1 cellular context compared by ENCODE assay signal in genomic region chr17:42561908-42562844, GRCh38.
TF ChIP-seq lines count a peak whose summit lies in the region.

TSS of gene COASY (plus strand) at chr17:42562148. CDS start at chr17:42562623, 475 bp downstream.

TF ChIP-seq in K562, 482 proteins besides CTCF, POLR2A, EP300 and RAD21 (continued from another document and continues in another):
- TF ChIP-seq KAT7 (CRISPR knock-in tag; IDR thresholded peaks at IDR 0.05; ENCODE audit: borderline replicate concordance) = no peak
- TF ChIP-seq NCOA2 (IDR thresholded peaks at IDR 0.05; ENCODE audit: partially characterized antibody in 2 of 2) = no peak
- TF ChIP-seq TBP (optimal IDR thresholded peaks at IDR 0.05; ENCODE audit: low read depth, low read length) = peak; percentile 65
- no peak for TF ChIP-seq GABPB2 (CRISPR knock-in tag; conservative IDR thresholded peaks at IDR 0.05)
- peak; percentile 61 for TF ChIP-seq RBBP5 (IDR thresholded peaks at IDR 0.05; ENCODE audit: borderline replicate concordance, insufficient read depth, low read length, poor library complexity, severe bottlenecking)
- TF ChIP-seq ETS1 (conservative IDR thresholded peaks at IDR 0.05; ENCODE audit: control insufficient read depth, low read depth, low read length) = peak; percentile 12; the same call in 1 of the 2 replicates
- TF ChIP-seq MBD1 (CRISPR knock-in tag; IDR thresholded peaks at IDR 0.05) = no peak
- no peak for TF ChIP-seq ELK3 (CRISPR knock-in tag; IDR thresholded peaks at IDR 0.05)
- TF ChIP-seq SIN3A (IDR thresholded peaks at IDR 0.05; ENCODE audit: borderline replicate concordance in 2 of 2, control insufficient read depth in 1 of 2, low read depth in 2 of 2, low read length in 2 of 2) = peak; percentile 84 to 93; a peak in 3 of 4 replicates
- no peak for TF ChIP-seq SMAD1 (IDR thresholded peaks at IDR 0.05; ENCODE audit: low read depth, low read length, partially characterized antibody)
- no peak for TF ChIP-seq CEBPG (CRISPR knock-in tag; IDR thresholded peaks at IDR 0.05)
- no peak for TF ChIP-seq CEBPG (tag; conservative IDR thresholded peaks at IDR 0.05 in 1 of 2, IDR thresholded peaks at IDR 0.05 in 1 of 2)
- TF ChIP-seq MXI1 (IDR thresholded peaks at IDR 0.05; ENCODE audit: low read depth, low read length) = peak; percentile 80
- peak; percentile 64 for TF ChIP-seq ZFX (CRISPR knock-in tag; IDR thresholded peaks at IDR 0.05)
- no peak for TF ChIP-seq PML (IDR thresholded peaks at IDR 0.05; ENCODE audit: low read length)
- no peak for TF ChIP-seq CHAMP1 (IDR thresholded peaks at IDR 0.05)
- no peak for TF ChIP-seq TAF7 (tag; IDR thresholded peaks at IDR 0.05)
- peak; percentile 98 for TF ChIP-seq NR2C2 (CRISPR knock-in tag; IDR thresholded peaks at IDR 0.05)
- peak; percentile 100 for TF ChIP-seq NR2C2 (tag; IDR thresholded peaks at IDR 0.05)
- TF ChIP-seq ZBTB12 (CRISPR knock-in tag; IDR thresholded peaks at IDR 0.05) = no peak; the same call in 1 of the 2 replicates
- no peak for TF ChIP-seq CREB1 (IDR thresholded peaks at IDR 0.05)
- no peak for TF ChIP-seq CREB1 (CRISPR knock-in tag; IDR thresholded peaks at IDR 0.05)
- TF ChIP-seq YBX1 (IDR thresholded peaks at IDR 0.05) = no peak
- TF ChIP-seq ZBTB40 (IDR thresholded peaks at IDR 0.05) = peak; percentile 92
- no peak for TF ChIP-seq ZBTB40 (CRISPR knock-in tag; IDR thresholded peaks at IDR 0.05)
- no peak for TF ChIP-seq KHSRP (IDR thresholded peaks at IDR 0.05)
- TF ChIP-seq U2AF2 (optimal IDR thresholded peaks at IDR 0.05; ENCODE audit: low read depth, low read length) = no peak
- no peak for TF ChIP-seq SP2 (IDR thresholded peaks at IDR 0.05; ENCODE audit: extremely low read depth, low read depth, low read length, poor library complexity, severe bottlenecking)
- TF ChIP-seq SFPQ (IDR thresholded peaks at IDR 0.05; ENCODE audit: low read depth, low read length) = no peak
- TF ChIP-seq RBFOX2 (IDR thresholded peaks at IDR 0.05; ENCODE audit: low read depth, low read length) = peak; percentile 83
- peak; percentile 28 for TF ChIP-seq ARID1B (IDR thresholded peaks at IDR 0.05)
- TF ChIP-seq SMAD4 (CRISPR knock-in tag; conservative IDR thresholded peaks at IDR 0.05) = no peak
- TF ChIP-seq ZNF41 (CRISPR knock-in tag; conservative IDR thresholded peaks at IDR 0.05) = no peak
- no peak for TF ChIP-seq ZC3H4 (CRISPR knock-in tag; IDR thresholded peaks at IDR 0.05; ENCODE audit: borderline replicate concordance)
- TF ChIP-seq ATF6 (CRISPR knock-in tag; IDR thresholded peaks at IDR 0.05) = no peak
- no peak for TF ChIP-seq SMARCC2 (IDR thresholded peaks at IDR 0.05; ENCODE audit: low read depth)
- TF ChIP-seq HEY1 (CRISPR knock-in tag; IDR thresholded peaks at IDR 0.05; ENCODE audit: borderline replicate concordance) = no peak
- no peak for TF ChIP-seq SREBF2 (CRISPR knock-in tag; IDR thresholded peaks at IDR 0.05)
- TF ChIP-seq TCFL5 (CRISPR knock-in tag; conservative IDR thresholded peaks at IDR 0.05) = no peak
- TF ChIP-seq E2F6 (IDR thresholded peaks at IDR 0.05; ENCODE audit: borderline replicate concordance in 1 of 2, extremely low read depth in 1 of 2, insufficient read depth in 1 of 2, insufficient read length in 1 of 2, low read depth in 1 of 2, low read length in 1 of 2, poor library complexity in 1 of 2, severe bottlenecking in 1 of 2) = peak in 1 of 2 experiments; percentile 33
